Comparison of ENCODE assay signal across 8 cellular contexts in the genomic region with DNA sequence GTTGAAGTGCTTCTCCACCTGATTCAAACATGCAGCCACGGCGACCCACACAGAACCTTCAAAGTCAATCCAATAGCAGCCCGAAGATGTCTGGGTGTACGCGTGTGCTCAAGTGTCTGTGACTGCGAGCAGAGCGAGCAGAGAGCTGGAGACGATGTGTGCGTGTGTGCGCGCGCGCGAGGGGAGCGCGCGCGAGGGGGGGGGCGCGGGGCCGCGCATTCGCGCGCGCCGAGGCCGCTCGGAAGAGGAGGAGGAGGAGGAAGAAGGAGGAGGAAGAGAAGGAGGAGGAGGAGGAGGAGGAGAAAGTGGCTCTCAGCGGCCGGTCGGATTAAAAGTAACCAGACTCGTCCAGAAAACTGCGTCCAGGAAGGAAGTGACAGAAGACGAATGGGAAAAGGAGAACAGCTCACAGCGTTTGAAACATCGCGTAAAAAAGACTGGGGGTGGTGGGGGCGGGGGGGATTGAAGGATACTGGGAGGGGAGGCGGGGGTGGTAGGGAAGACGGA. TPM values are rescaled to one million over a fixed set of nuclear protein-coding genes. Genes with fewer than 3 reads are reported as not detected.
DNase-seq lines count a peak whose midpoint lies in the region; ATAC-seq and TF ChIP-seq lines count a peak whose summit lies in the region.

A gene (minus strand): TSS at position 126 of the 507 bp plus-strand sequence. CDS start 59,396 bp downstream, outside the sequence.

- no peak for TF ChIP-seq CTCF in fibroblast of pulmonary artery (IDR thresholded peaks at IDR 0.05; ENCODE audit: low read length, missing control alignments)

- H3K36me3 Mint-ChIP-seq in activated CD4-positive, alpha-beta memory T cell treated with anti-CD3 and anti-CD28 coated beads, Interleukin-2, amount 10 ng/mL, durations not matched to agents 7 days and 5 days (ENCODE audit: low read depth): no peaks in the 10 kb centered on the region

- peak within 1 kb of the TSS; percentile 82 for H3K4me3 Mint-ChIP-seq in activated CD4-positive, alpha-beta memory T cell treated with anti-CD3 and anti-CD28 coated beads, Interleukin-2, amount 10 ng/mL, durations not matched to agents 7 days and 5 days

- no peaks in the 10 kb centered on the region for H3K36me3 ChIP-seq in urinary bladder (ENCODE audit: insufficient read depth)

- POLR2A ChIA-PET in activated CD4-positive, alpha-beta memory T cell treated with anti-CD3 and anti-CD28 coated beads, Interleukin-2, amount 10 ng/mL, durations not matched to agents 7 days and 5 days (lab: Charles Lee): no interaction called here

- H3K4me3 ChIP-seq in fibroblast of pulmonary artery (replicated peaks; ENCODE audit: low read depth, low read length) (peak within 1 kb of the TSS; percentile 67), urinary bladder (ENCODE audit: low read depth, low read length) (peak within 1 kb of the TSS; percentile 58)

- H3K27me3 Mint-ChIP-seq in activated CD4-positive, alpha-beta memory T cell treated with anti-CD3 and anti-CD28 coated beads, Interleukin-2, amount 10 ng/mL, durations not matched to agents 7 days and 5 days: peaks cover 52% of the 10 kb centered on the region

- peak; percentile 39 for ATAC-seq in HG02588 (IDR thresholded peaks at IDR 0.05; ENCODE audit: unreplicated experiment)

- DNase-seq in NK-92 treated with Interleukin-12 subunit alpha and Interleukin-12 subunit beta, amount 100 ng/mL, for 24 hours (lab: John Stamatoyannopoulos, UW): peak; percentile 15
- DNase-seq in NK-92 (lab: John Stamatoyannopoulos, UW; ENCODE audit: unreplicated experiment) (no peak), NCI-H2227 treated with DMSO at 0.1 percent for 48 hours (lab: John Stamatoyannopoulos, UW) (peak; percentile 88), fibroblast of pulmonary artery (ENCODE audit: low read depth) (peak; percentile 95), myocyte (ENCODE audit: low read depth) (peak; percentile 90)
- DNase-seq in activated CD4-positive, alpha-beta memory T cell treated with anti-CD3 and anti-CD28 coated beads, Interleukin-2, amount 10 ng/mL, durations not matched to agents 7 days and 5 days: no peak

- no peaks in the 10 kb centered on the region for H3K9me3 Mint-ChIP-seq in activated CD4-positive, alpha-beta memory T cell treated with anti-CD3 and anti-CD28 coated beads, Interleukin-2, amount 10 ng/mL, durations not matched to agents 7 days and 5 days

- no peaks in the 10 kb centered on the region for H3K4me1 ChIP-seq in urinary bladder (ENCODE audit: insufficient read depth)

- peaks cover 19% of the 10 kb centered on the region for H3K4me1 Mint-ChIP-seq in activated CD4-positive, alpha-beta memory T cell treated with anti-CD3 and anti-CD28 coated beads, Interleukin-2, amount 10 ng/mL, durations not matched to agents 7 days and 5 days

- peak within 1 kb of the TSS; percentile 84 for H3K27ac ChIP-seq in urinary bladder (ENCODE audit: low read depth)

- CTCF ChIA-PET in activated CD4-positive, alpha-beta memory T cell treated with anti-CD3 and anti-CD28 coated beads, Interleukin-2, amount 10 ng/mL, durations not matched to agents 7 days and 5 days (lab: Charles Lee): interaction anchor here (1.7 kb wide), 1 partner anchor 192 kb away, joined by 5 read pairs; no protein-coding TSS in a partner anchor

- WGBS in urinary bladder: 0% methylated on average over 39 of the region's 41 CpGs

- peak within 1 kb of the TSS; percentile 11 for H3K27ac Mint-ChIP-seq in activated CD4-positive, alpha-beta memory T cell treated with anti-CD3 and anti-CD28 coated beads, Interleukin-2, amount 10 ng/mL, durations not matched to agents 7 days and 5 days

RNA-seq across cellular contexts. Expression of the gene that starts here (rescaled TPM):
- total RNA-seq in activated CD4-positive, alpha-beta memory T cell treated with anti-CD3 and anti-CD28 coated beads, Interleukin-2, amount 10 ng/mL, durations not matched to agents 7 days and 5 days: under 1 TPM in 1 of 2 experiments, not detected in 1; 0.03 TPM
- total RNA-seq in myocyte (254 and 364 TPM in 2 replicates), urinary bladder (166 TPM)
- polyA plus RNA-seq in myocyte (2012): 92.7 TPM
- 25.2 TPM for polyA plus RNA-seq in urinary bladder

Comparison
In these comparisons a context has a peak if more than half of its experiments do, and no peak if none do; other contexts are left out.
1. RNA of the gene that starts here (total RNA-seq): 254 to 364 TPM in myocyte and 166 TPM in urinary bladder (single experiment); 0.03 TPM in activated CD4-positive, alpha-beta memory T cell treated with anti-CD3 and anti-CD28 coated beads, Interleukin-2, amount 10 ng/mL, durations not matched to agents 7 days and 5 days; every median in the first group is over 100 times any median in the second.
2. DNase-seq: peak in NK-92 treated with Interleukin-12 subunit alpha and Interleukin-12 subunit beta, amount 100 ng/mL, for 24 hours (single experiment), NCI-H2227 treated with DMSO at 0.1 percent for 48 hours (single experiment), fibroblast of pulmonary artery (single experiment) and myocyte (single experiment); none in NK-92 (single experiment) and activated CD4-positive, alpha-beta memory T cell treated with anti-CD3 and anti-CD28 coated beads, Interleukin-2, amount 10 ng/mL, durations not matched to agents 7 days and 5 days (single experiment).